Comparison of ENCODE assay signal across 33 cellular contexts in the genomic region with DNA sequence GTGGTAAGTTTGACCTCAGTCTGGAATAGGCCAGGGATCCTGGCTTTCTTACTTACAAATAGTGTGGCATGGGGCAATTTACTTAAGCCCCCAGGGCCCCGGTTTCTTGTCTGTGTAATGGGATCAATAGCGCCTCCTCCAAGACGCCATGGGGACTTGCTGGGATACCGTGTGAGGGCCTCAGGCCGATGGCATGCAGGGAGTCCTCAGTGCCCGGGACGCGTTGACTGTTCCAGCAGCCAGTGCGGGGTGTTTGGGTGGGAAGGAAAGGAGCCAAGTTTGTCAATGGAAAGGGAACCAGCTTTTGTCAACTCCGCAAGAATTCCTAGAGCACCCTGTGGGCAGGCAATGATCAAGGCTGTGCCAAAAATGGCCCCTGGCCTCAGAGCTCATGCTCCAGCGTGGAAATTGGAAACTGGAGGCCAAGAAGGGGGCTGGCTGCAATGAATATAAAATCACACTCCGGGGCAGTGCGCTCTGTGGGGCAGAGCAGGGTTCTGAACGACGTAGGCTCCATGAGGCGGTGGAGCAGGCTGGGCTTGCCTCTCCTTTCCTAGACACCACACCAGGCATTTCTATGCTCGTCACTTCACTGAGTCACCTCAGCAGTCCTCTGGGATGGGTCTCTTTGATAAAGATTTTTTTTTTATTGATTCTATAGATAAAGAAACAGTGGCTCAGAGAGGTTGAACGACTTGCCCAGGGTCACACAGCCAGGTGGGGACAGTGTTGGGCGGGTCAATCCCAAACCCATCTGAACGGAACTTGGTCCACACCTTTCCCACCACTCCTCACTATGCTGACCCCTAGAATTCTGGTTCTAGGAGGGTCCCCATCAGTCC.
"Had no signal": no experiment of that assay in that cellular context is flagged by ENCODE, and none has a peak within 500 bp of the region (broad histone marks: within the 10 kb centered on the region; RNA-seq: fewer than 3 reads in every experiment).

No MANE protein-coding gene starts in this region.

- H3K27ac Mint-ChIP-seq: activated CD4-positive, alpha-beta memory T cell treated with anti-CD3 and anti-CD28 coated beads, Interleukin-2, amount 10 ng/mL, durations not matched to agents 7 days and 5 days; activated naive CD4-positive, alpha-beta T cell treated with anti-CD3 and anti-CD28 coated beads for 36 hours; activated naive CD4-positive, alpha-beta T cell treated with anti-CD3 and anti-CD28 coated beads, Interleukin-2, amount 50 U/mL, for 72 hours; activated T-helper 1 cell treated with anti-CD3 and anti-CD28 coated beads, Interleukin-12 subunit alpha, Interleukin-12 subunit beta, Interleukin-2, Interleukin-4 antibody, amounts not matched to agents 30 ng/mL and 10 ng/mL and 1 ng/mL, durations not matched to agents 14 hours and 24 hours and 36 hours had no signal

- H3K4me1 Mint-ChIP-seq: activated CD4-positive, alpha-beta memory T cell treated with anti-CD3 and anti-CD28 coated beads, Interleukin-2, amount 10 ng/mL, durations not matched to agents 7 days and 5 days had no signal

- H3K4me1 ChIP-seq: adrenal gland, Peyer's patch had no signal

- H3K36me3 ChIP-seq: adrenal gland, breast epithelium, MG63, Peyer's patch, WERI-Rb-1 had no signal

- H3K27me3 ChIP-seq: adrenal gland, body of pancreas, breast epithelium, MG63, Peyer's patch had no signal

- DNase-seq: activated CD4-positive, alpha-beta memory T cell treated with anti-CD3 and anti-CD28 coated beads, Interleukin-2, amount 10 ng/mL, durations not matched to agents 7 days and 5 days; activated CD4-positive, alpha-beta T cell treated with anti-CD3 and anti-CD28 coated beads for 1 hour; activated CD4-positive, alpha-beta T cell treated with anti-CD3 and anti-CD28 coated beads for 48 hours; activated CD4-positive, CD25-positive, alpha-beta regulatory T cell; activated gamma-delta T cell treated with Interleukin-2 at 50 U/mL for 16 hours; activated naive CD4-positive, alpha-beta T cell treated with anti-CD3 and anti-CD28 coated beads for 36 hours; activated T-cell treated with anti-CD3 and anti-CD28 coated beads, Interleukin-2, amount 50 U/mL, for 4 hours; adrenal gland; body of pancreas; Kasumi-1; MG63; NCI-H1092; NCI-H146; NCI-H187; NCI-H2029 treated with DMSO at 0.1 percent for 48 hours; NCI-H2107; NCI-H2171; NCI-H510A; NCI-H526; NCI-H748 treated with DMSO at 0.1 percent for 48 hours; NK-92 treated with Interleukin-12 subunit alpha and Interleukin-12 subunit beta, amount 100 ng/mL, for 24 hours; PC-3; Peyer's patch; SW 1271; T-helper 1 cell; T-helper 2 cell; T-helper 9 cell; WERI-Rb-1 had no signal

- H3K9me3 ChIP-seq: adrenal gland, body of pancreas, breast epithelium, MG63, Peyer's patch had no signal

- H3K36me3 Mint-ChIP-seq: activated naive CD4-positive, alpha-beta T cell treated with anti-CD3 and anti-CD28 coated beads, Interleukin-2, amount 50 U/mL, for 72 hours had no signal

- H3K4me3 Mint-ChIP-seq: activated CD4-positive, alpha-beta memory T cell treated with anti-CD3 and anti-CD28 coated beads, Interleukin-2, amount 10 ng/mL, durations not matched to agents 7 days and 5 days; activated naive CD4-positive, alpha-beta T cell treated with anti-CD3 and anti-CD28 coated beads for 36 hours; activated T-cell treated with anti-CD3 and anti-CD28 coated beads, Interleukin-2, amount 50 U/mL, for 4 hours; activated T-helper 1 cell treated with anti-CD3 and anti-CD28 coated beads, Interleukin-12 subunit alpha, Interleukin-12 subunit beta, Interleukin-2, Interleukin-4 antibody, amounts not matched to agents 30 ng/mL and 10 ng/mL and 1 ng/mL, durations not matched to agents 14 hours and 24 hours and 36 hours had no signal

- H3K9me3 Mint-ChIP-seq: activated CD4-positive, alpha-beta memory T cell treated with anti-CD3 and anti-CD28 coated beads, Interleukin-2, amount 10 ng/mL, durations not matched to agents 7 days and 5 days; activated naive CD4-positive, alpha-beta T cell treated with anti-CD3 and anti-CD28 coated beads for 36 hours; activated naive CD4-positive, alpha-beta T cell treated with anti-CD3 and anti-CD28 coated beads, Interleukin-2, amount 50 U/mL, for 72 hours; activated T-cell treated with anti-CD3 and anti-CD28 coated beads, Interleukin-2, amount 50 U/mL, for 4 hours; activated T-helper 1 cell treated with anti-CD3 and anti-CD28 coated beads, Interleukin-12 subunit alpha, Interleukin-12 subunit beta, Interleukin-2, Interleukin-4 antibody, amounts not matched to agents 30 ng/mL and 10 ng/mL and 1 ng/mL, durations not matched to agents 14 hours and 24 hours and 36 hours had no signal

- H3K4me3 ChIP-seq: adrenal gland, body of pancreas, breast epithelium, MG63, Peyer's patch had no signal

- H3K27ac ChIP-seq: adrenal gland, body of pancreas, breast epithelium, Peyer's patch, RWPE1, WERI-Rb-1 had no signal

- ATAC-seq: activated naive CD4-positive, alpha-beta T cell treated with anti-CD3 and anti-CD28 coated beads, Interleukin-2, amount 50 U/mL, for 72 hours; activated T-cell treated with anti-CD3 and anti-CD28 coated beads, Interleukin-2, amount 50 U/mL, for 4 hours; body of pancreas; PC-3; Right ventricle myocardium inferior had no signal
